In the genomic region with DNA sequence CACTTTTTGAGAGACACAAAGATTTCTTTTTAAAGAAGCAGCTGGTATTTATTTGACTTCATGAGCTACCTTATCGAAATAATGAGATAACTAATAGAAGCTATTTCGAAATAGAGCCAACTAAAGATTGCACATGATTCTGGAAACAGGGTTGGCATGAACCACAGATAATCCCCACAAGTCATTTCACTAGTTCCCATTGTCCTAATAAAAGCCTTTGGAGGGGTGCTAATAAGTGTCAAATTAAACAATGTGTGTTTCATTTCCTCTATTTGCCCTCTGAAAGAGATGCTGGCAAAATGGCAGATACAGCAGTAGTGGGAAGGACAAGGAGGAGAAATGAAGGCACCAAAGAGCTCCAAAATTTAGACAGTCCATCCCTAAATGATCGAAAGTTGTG, we compare ENCODE assay signal across 16 cellular contexts.
A peak's percentile ranks its signal among the peaks of the same experiment; 100 is the strongest.
DNase-seq lines count a peak whose midpoint lies in the region; ATAC-seq and TF ChIP-seq lines count a peak whose summit lies in the region.
"Had no signal": no experiment of that assay in that cellular context is flagged by ENCODE, and none has a peak within 500 bp of the region (broad histone marks: within the 10 kb centered on the region; RNA-seq: fewer than 3 reads in every experiment).

No MANE protein-coding gene starts in this region.

- no peak for DNase-seq in stimulated activated naive CD8-positive, alpha-beta T cell treated with anti-CD3 and anti-CD28 coated beads, Interleukin-15, amount 100 ng/mL, for 72 hours
- no peak for DNase-seq in naive B cell
- no peak for DNase-seq in NCI-H187 (lab: John Stamatoyannopoulos, UW)
- no peak for DNase-seq in stimulated activated naive CD4-positive, alpha-beta T cell (lab: John Stamatoyannopoulos, UW)
- no peak for DNase-seq in anterior cingulate cortex (lab: John Stamatoyannopoulos, UW)
- DNase-seq: activated T-cell treated with anti-CD3 and anti-CD28 coated beads for 4 hours; DMS79 treated with DMSO at 0.1 percent for 48 hours; heart right ventricle; Kasumi-1; Peyer's patch; stimulated activated CD4-positive, alpha-beta T cell treated with anti-CD3 and anti-CD28 coated beads, Interleukin-4, amount 100 ng/mL, for 1 hour; SW 1271 had no signal

- H3K4me1 Mint-ChIP-seq in stimulated activated naive CD8-positive, alpha-beta T cell treated with anti-CD3 and anti-CD28 coated beads, Interleukin-15, Interleukin-2, amounts not matched to agents 100 ng/mL and 50 ng/mL, for 24 hours (ENCODE audit: low read depth) = peaks cover 77% of the 10 kb centered on the region
- peaks cover 70% of the 10 kb centered on the region for H3K4me1 Mint-ChIP-seq in stimulated activated naive CD8-positive, alpha-beta T cell treated with anti-CD3 and anti-CD28 coated beads, Interleukin-15, amount 100 ng/mL, for 72 hours
- peaks cover 58% of the 10 kb centered on the region for H3K4me1 Mint-ChIP-seq in brain
- H3K4me1 Mint-ChIP-seq in naive B cell = peaks cover 35 to 52% (median 51%) of the 10 kb centered on the region in 3 donors

- no peak for ATAC-seq in stimulated activated naive CD8-positive, alpha-beta T cell treated with anti-CD3 and anti-CD28 coated beads, Interleukin-15, amount 100 ng/mL, for 72 hours
- ATAC-seq in naive B cell (ENCODE audit: low read depth in 2 of 2) (no peak), HG02840 (IDR thresholded peaks at IDR 0.05; ENCODE audit: low FRiP score, unreplicated experiment) (no peak)
- ATAC-seq: WTC11 had no signal

- peak overlapping the region; percentile 76 for H3K27ac Mint-ChIP-seq in stimulated activated naive CD8-positive, alpha-beta T cell treated with anti-CD3 and anti-CD28 coated beads, Interleukin-15, Interleukin-2, amounts not matched to agents 100 ng/mL and 50 ng/mL, for 24 hours
- H3K27ac Mint-ChIP-seq in stimulated activated naive CD8-positive, alpha-beta T cell treated with anti-CD3 and anti-CD28 coated beads, Interleukin-15, amount 100 ng/mL, for 72 hours = no peak overlapping the region
- H3K27ac Mint-ChIP-seq in brain (peak overlapping the region; percentile 32 to 96 (median 77)), naive B cell (peak overlapping the region in 5 of 6 donors; percentile 60 to 87 (median 71))
- H3K27ac Mint-ChIP-seq: WTC11 had no signal

- no peaks in the 10 kb centered on the region for H3K27me3 Mint-ChIP-seq in stimulated activated naive CD8-positive, alpha-beta T cell treated with anti-CD3 and anti-CD28 coated beads, Interleukin-15, Interleukin-2, amounts not matched to agents 100 ng/mL and 50 ng/mL, for 24 hours
- H3K27me3 Mint-ChIP-seq in stimulated activated naive CD8-positive, alpha-beta T cell treated with anti-CD3 and anti-CD28 coated beads, Interleukin-15, amount 100 ng/mL, for 72 hours = no peaks in the 10 kb centered on the region
- H3K27me3 Mint-ChIP-seq in brain = no peaks in the 10 kb centered on the region
- no peaks in the 10 kb centered on the region for H3K27me3 Mint-ChIP-seq in naive B cell

- no peaks in the 10 kb centered on the region for H3K9me3 Mint-ChIP-seq in stimulated activated naive CD8-positive, alpha-beta T cell treated with anti-CD3 and anti-CD28 coated beads, Interleukin-15, Interleukin-2, amounts not matched to agents 100 ng/mL and 50 ng/mL, for 24 hours
- no peaks in the 10 kb centered on the region for H3K9me3 Mint-ChIP-seq in stimulated activated naive CD8-positive, alpha-beta T cell treated with anti-CD3 and anti-CD28 coated beads, Interleukin-15, amount 100 ng/mL, for 72 hours
- H3K9me3 Mint-ChIP-seq in brain (no peaks in the 10 kb centered on the region), naive B cell (no peaks in the 10 kb centered on the region)
- H3K9me3 Mint-ChIP-seq: WTC11 had no signal

- TF ChIP-seq CTCF in brain (conservative IDR thresholded peaks at IDR 0.05) = no peak

- H3K36me3 Mint-ChIP-seq in stimulated activated naive CD8-positive, alpha-beta T cell treated with anti-CD3 and anti-CD28 coated beads, Interleukin-15, Interleukin-2, amounts not matched to agents 100 ng/mL and 50 ng/mL, for 24 hours (ENCODE audit: low read depth) = no peaks in the 10 kb centered on the region
- H3K36me3 Mint-ChIP-seq in brain = no peaks in the 10 kb centered on the region
- H3K36me3 Mint-ChIP-seq in naive B cell = no peaks in the 10 kb centered on the region
- H3K36me3 Mint-ChIP-seq: WTC11 had no signal

- no peak overlapping the region for H3K4me3 Mint-ChIP-seq in stimulated activated naive CD8-positive, alpha-beta T cell treated with anti-CD3 and anti-CD28 coated beads, Interleukin-15, Interleukin-2, amounts not matched to agents 100 ng/mL and 50 ng/mL, for 24 hours
- H3K4me3 Mint-ChIP-seq in stimulated activated naive CD8-positive, alpha-beta T cell treated with anti-CD3 and anti-CD28 coated beads, Interleukin-15, amount 100 ng/mL, for 72 hours = no peak overlapping the region
- H3K4me3 Mint-ChIP-seq in brain (peak overlapping the region in 3 of 5 experiments; percentile 36 to 65 (median 60)), naive B cell (peak overlapping the region in 2 of 8 donors; percentile 30 to 48)
- H3K4me3 Mint-ChIP-seq: WTC11 had no signal

Comparison
In these comparisons a context has a peak if more than half of its experiments do, and no peak if none do; other contexts are left out.
1. H3K27ac Mint-ChIP-seq: peak in stimulated activated naive CD8-positive, alpha-beta T cell treated with anti-CD3 and anti-CD28 coated beads, Interleukin-15, Interleukin-2, amounts not matched to agents 100 ng/mL and 50 ng/mL, for 24 hours (single experiment), brain (5 of 5) and naive B cell (5 of 6); none in stimulated activated naive CD8-positive, alpha-beta T cell treated with anti-CD3 and anti-CD28 coated beads, Interleukin-15, amount 100 ng/mL, for 72 hours (0 of 2).
2. H3K4me3 Mint-ChIP-seq: peak in brain (3 of 5); none in stimulated activated naive CD8-positive, alpha-beta T cell treated with anti-CD3 and anti-CD28 coated beads, Interleukin-15, Interleukin-2, amounts not matched to agents 100 ng/mL and 50 ng/mL, for 24 hours (single experiment) and stimulated activated naive CD8-positive, alpha-beta T cell treated with anti-CD3 and anti-CD28 coated beads, Interleukin-15, amount 100 ng/mL, for 72 hours (0 of 2).